ENCODE assay signal across 8 cellular contexts in the genomic region with DNA sequence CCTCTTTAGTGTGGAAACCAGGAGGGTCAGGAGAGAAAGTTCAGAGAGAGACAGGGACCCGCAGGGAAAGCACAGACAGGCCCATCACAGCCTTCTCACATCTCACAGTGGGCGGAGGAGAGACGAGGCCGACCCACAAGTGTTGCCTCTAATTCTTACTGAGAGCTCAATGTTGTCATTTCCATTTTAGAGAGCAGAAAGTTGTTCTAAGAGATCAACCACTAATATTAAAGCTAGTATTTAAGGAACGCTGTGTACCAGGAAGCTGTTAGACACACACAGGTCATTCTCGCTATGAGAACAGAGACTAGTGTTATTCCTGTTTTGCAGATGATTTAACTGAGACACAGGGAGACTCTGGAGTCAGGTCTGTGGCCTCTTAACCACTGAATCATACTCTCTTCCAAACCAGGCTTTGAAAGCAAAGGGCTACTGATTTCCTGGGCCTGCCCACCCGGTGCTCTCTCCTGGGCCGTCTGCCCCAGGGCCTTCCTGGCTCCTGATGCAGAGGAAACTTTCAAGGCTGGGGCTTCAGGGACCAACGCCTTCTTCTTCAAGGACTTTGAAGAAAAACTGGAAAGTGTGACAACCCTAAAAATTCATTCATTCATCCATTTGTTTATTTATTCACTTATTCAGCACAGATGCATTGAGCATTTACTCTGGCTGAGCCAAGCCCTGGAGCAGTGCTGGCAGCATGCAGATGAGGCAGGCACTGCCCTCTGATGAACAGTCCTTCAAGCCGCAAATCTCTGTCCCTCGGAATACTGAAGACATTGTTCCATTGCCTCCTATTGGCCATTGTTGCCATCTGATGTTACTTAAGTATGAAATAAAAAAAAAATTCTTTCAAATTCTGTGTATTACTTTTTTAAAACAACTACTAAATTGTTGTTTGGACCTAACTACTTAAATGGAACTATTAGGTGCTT. TPM values are rescaled to one million over a fixed set of nuclear protein-coding genes. Genes with fewer than 3 reads are reported as not detected.
DNase-seq lines count a peak whose midpoint lies in the region; ATAC-seq and TF ChIP-seq lines count a peak whose summit lies in the region.

No MANE protein-coding gene starts in this region.

- no peak for TF ChIP-seq CTCF in suprapubic skin (IDR thresholded peaks at IDR 0.05)

- peaks cover 27% of the 10 kb centered on the region for H3K4me1 ChIP-seq in suprapubic skin

- H3K36me3 Mint-ChIP-seq in activated naive CD4-positive, alpha-beta T cell treated with anti-CD3 and anti-CD28 coated beads, Interleukin-2, amount 50 U/mL, for 72 hours, result no peaks in the 10 kb centered on the region

- H3K9me3 Mint-ChIP-seq in activated naive CD4-positive, alpha-beta T cell treated with anti-CD3 and anti-CD28 coated beads, Interleukin-2, amount 50 U/mL, for 72 hours, result peaks cover 0 to 4% of the 10 kb centered on the region in 2 donors

- intact Hi-C loops in left colon (cut with DNase I, micrococcal nuclease), result no loop called here

- H3K27me3 ChIP-seq in suprapubic skin, result no peaks in the 10 kb centered on the region

- DNase-seq in LHCN-M2 (ENCODE audit: low read depth), result peak; percentile 67
- DNase-seq in dedifferentiated amniotic fluid mesenchymal stem cell (ENCODE audit: extremely low spot score), result peak; percentile 61
- DNase-seq in left colon, result no peak
- no peak for DNase-seq in suprapubic skin (ENCODE audit: low spot score in 2 of 2)
- DNase-seq in activated naive CD4-positive, alpha-beta T cell treated with anti-CD3 and anti-CD28 coated beads, Interleukin-2, amount 50 U/mL, for 72 hours (ENCODE audit: low spot score in 2 of 2), result no peak

- no peak overlapping the region for H3K4me3 ChIP-seq in suprapubic skin

- ATAC-seq in left colon (peak; percentile 71), GM18873 (IDR thresholded peaks at IDR 0.05; ENCODE audit: low FRiP score, unreplicated experiment) (no peak), GM21360 (IDR thresholded peaks at IDR 0.05; ENCODE audit: unreplicated experiment) (no peak), GM21717 (IDR thresholded peaks at IDR 0.05; ENCODE audit: unreplicated experiment) (no peak)
- ATAC-seq in activated naive CD4-positive, alpha-beta T cell treated with anti-CD3 and anti-CD28 coated beads, Interleukin-2, amount 50 U/mL, for 72 hours, result no peak

- 59% methylated on average over 11 of the region's 11 CpGs for WGBS in suprapubic skin

- H3K27ac ChIP-seq in suprapubic skin, result peak overlapping the region; percentile 61

- H3K27ac Mint-ChIP-seq in activated naive CD4-positive, alpha-beta T cell treated with anti-CD3 and anti-CD28 coated beads, Interleukin-2, amount 50 U/mL, for 72 hours, result no peak overlapping the region

- H3K9me3 ChIP-seq in suprapubic skin, result no peaks in the 10 kb centered on the region

- H3K36me3 ChIP-seq in suprapubic skin, result no peaks in the 10 kb centered on the region

- TF ChIP-seq EP300 in suprapubic skin (IDR thresholded peaks at IDR 0.05), result no peak

- TF ChIP-seq POLR2A in suprapubic skin (IDR thresholded peaks at IDR 0.05), result no peak

RNA-seq across cellular contexts. Expression of a gene that starts 37.2 kb away (rescaled TPM):
- 139 and 174 TPM in 2 replicates for total RNA-seq in LHCN-M2 (2014; rRNA removed)
- 80.8 TPM for polyA plus RNA-seq in LHCN-M2 (2012)
- total RNA-seq in left colon, result 10 to 100 TPM; 34.3 to 37.2 TPM
- total RNA-seq in suprapubic skin, result 10 to 100 TPM in 1 of 4 donors, 1 to 10 TPM in 3; 5.6 to 13.3 (median 8.8) TPM
- total RNA-seq in activated naive CD4-positive, alpha-beta T cell treated with anti-CD3 and anti-CD28 coated beads, Interleukin-2, amount 50 U/mL, for 72 hours, result 10 to 100 TPM; 43.0 to 98.3 TPM

Comparison
In these comparisons a context has a peak if more than half of its experiments do, and no peak if none do; other contexts are left out.
1. DNase-seq: peak in LHCN-M2 (single experiment) and dedifferentiated amniotic fluid mesenchymal stem cell (single experiment); none in left colon (0 of 2), suprapubic skin (0 of 2) and activated naive CD4-positive, alpha-beta T cell treated with anti-CD3 and anti-CD28 coated beads, Interleukin-2, amount 50 U/mL, for 72 hours (0 of 2).